22 cellular contexts compared by ENCODE assay signal in the genomic region with DNA sequence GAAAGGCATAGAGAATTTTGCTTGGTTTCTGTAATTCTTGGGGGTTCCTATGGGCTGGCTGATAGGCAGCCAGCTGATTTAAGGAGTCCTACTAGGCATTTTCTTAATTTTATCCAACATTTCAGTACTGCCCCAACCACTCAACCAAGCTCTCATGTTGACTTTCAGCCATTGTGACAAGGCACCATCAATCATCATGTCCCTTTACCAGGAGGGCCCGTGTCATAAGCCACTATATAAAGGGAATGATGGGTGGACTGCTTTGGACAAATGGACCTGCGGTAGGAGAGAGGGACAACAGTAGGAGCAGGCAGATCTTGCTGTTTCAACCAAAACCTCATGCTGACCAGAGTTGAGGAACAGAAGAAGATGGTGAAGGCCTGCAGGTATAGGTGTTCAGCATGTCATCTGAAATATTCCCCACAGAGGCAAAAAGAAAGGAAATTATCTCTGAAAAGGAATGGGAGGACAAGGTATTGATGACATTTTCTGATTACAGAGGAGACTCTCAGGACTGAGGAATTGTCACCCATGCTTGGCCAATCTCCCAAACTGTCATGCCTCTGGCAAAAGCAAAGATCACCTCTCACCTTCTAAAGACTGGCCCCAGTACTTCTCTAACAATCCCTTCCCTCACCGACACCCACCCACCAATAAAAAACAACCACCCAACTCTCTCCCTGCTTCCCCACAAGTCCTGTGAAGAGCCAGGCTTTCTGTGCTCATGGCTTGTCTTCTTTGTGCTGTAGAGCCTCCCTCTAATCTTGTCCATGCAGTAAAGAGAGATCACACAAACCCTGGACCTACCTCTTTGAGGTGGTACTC. TPM values are rescaled to one million over a fixed set of nuclear protein-coding genes. Genes with fewer than 3 reads are reported as not detected.
DNase-seq lines count a peak whose midpoint lies in the region; ATAC-seq and TF ChIP-seq lines count a peak whose summit lies in the region.
"Had no signal": no experiment of that assay in that cellular context is flagged by ENCODE, and none has a peak within 500 bp of the region (broad histone marks: within the 10 kb centered on the region; RNA-seq: fewer than 3 reads in every experiment).

No MANE protein-coding gene starts in this region.

- H3K36me3 Mint-ChIP-seq in CD14-positive monocyte = no peaks in the 10 kb centered on the region
- H3K36me3 Mint-ChIP-seq: CD4-positive, alpha-beta memory T cell had no signal

- no peak for TF ChIP-seq POLR2A in IMR-90 (IDR thresholded peaks at IDR 0.05; ENCODE audit: low read depth, low read length)
- TF ChIP-seq POLR2A in right lobe of liver (IDR thresholded peaks at IDR 0.05) = no peak

- H2BK5ac ChIP-seq in IMR-90 (ENCODE audit: low read depth, low read length, poor library complexity, severe bottlenecking) (no peak overlapping the region), trophoblast cell (ENCODE audit: low read depth, low read length, poor library complexity) (no peak overlapping the region)

- 0 out of 2 replicates have a peak overlapping the region, but pooled peaks have one; percentile 20 for H2BK20ac ChIP-seq in IMR-90 (ENCODE audit: low read depth, low read length)

- no peak overlapping the region for H3K14ac ChIP-seq in IMR-90 (replicated peaks; ENCODE audit: low read depth, low read length)
- H3K14ac ChIP-seq in trophoblast cell (ENCODE audit: low read length) = no peak overlapping the region

- H3K4me3 Mint-ChIP-seq in CD14-positive monocyte = no peak overlapping the region
- H3K4me3 Mint-ChIP-seq: CD4-positive, alpha-beta memory T cell; GM23338; H9 had no signal

- no peak overlapping the region for H3K56ac ChIP-seq in IMR-90 (ENCODE audit: extremely low read depth, insufficient read depth, low read length)

- DNase-seq in IMR-90 = no peak
- DNase-seq in left lobe of liver (ENCODE audit: low spot score) = peak; percentile 49
- no peak for DNase-seq in right lobe of liver
- DNase-seq in trophoblast cell = peak; percentile 7 to 61
- DNase-seq in ascending aorta (ENCODE audit: low spot score in 2 of 2) = no peak
- DNase-seq in amniotic stem cell (lab: John Stamatoyannopoulos, UW) = no peak
- DNase-seq in CD14-positive monocyte (ENCODE audit: low spot score) = no peak
- no peak for DNase-seq in PC-3
- DNase-seq: 8988T; ACHN; AML-193; BE2C; CD4-positive, alpha-beta memory T cell; COR-L47; DMS153; DND-41; H9 had no signal

- H3F3A ChIP-seq in PC-3 (ENCODE audit: low read length, unreplicated experiment) = no peaks in the 10 kb centered on the region

- H4K12ac ChIP-seq in trophoblast cell (ENCODE audit: low read depth, low read length) = no peak overlapping the region

- H3K4me1 Mint-ChIP-seq in CD14-positive monocyte = peaks cover 2% of the 10 kb centered on the region
- H3K4me1 Mint-ChIP-seq: GM23338, H9 had no signal

- CTCF ChIA-PET in IMR-90 (lab: Yijun Ruan, JAX) = interaction anchor here (0.6 kb wide), 1 partner anchor 96 kb away, joined by 5 read pairs; no protein-coding TSS in a partner anchor
- CTCF ChIA-PET in PC-3 (lab: Charles Lee) = no interaction called here

- H4K8ac ChIP-seq in IMR-90 (ENCODE audit: low read depth in 2 of 2, low read length in 2 of 2) (no peak overlapping the region), trophoblast cell (ENCODE audit: low read depth, low read length) (no peak overlapping the region)

- no peak overlapping the region for H2BK120ac ChIP-seq in IMR-90 (ENCODE audit: low read depth, low read length)
- H2BK120ac ChIP-seq in trophoblast cell (ENCODE audit: insufficient read depth, low read length, poor library complexity) = no peak overlapping the region

- H3K4me2 ChIP-seq in IMR-90 (ENCODE audit: low read depth, low read length) (no peak overlapping the region), trophoblast cell (ENCODE audit: low read length) (no peak overlapping the region), PC-3 (ENCODE audit: low read length) (no peak overlapping the region)
- H3K4me2 ChIP-seq: A549; BLaER1 treated with 17β-estradiol and CSF1 and Interleukin-3, amounts not matched to agents 10 nM and 100 nM; GM23338 had no signal

- ATAC-seq in IMR-90 (ENCODE audit: low read depth) = no peak
- ATAC-seq in left lobe of liver = peak; percentile 55
- ATAC-seq in right lobe of liver = peak; percentile 43 to 58 (median 54)
- ATAC-seq in PC-3 = no peak
- ATAC-seq: A549, GM23338, HCT116 had no signal

- no TSS peak for BruUV-seq in IMR-90 (replicated peaks; lab: Mats Ljungman, UMichigan)
- BruUV-seq in PC-3 (replicated peaks; lab: Mats Ljungman, UMichigan) = no TSS peak

- H2AFZ ChIP-seq in IMR-90 (replicated peaks; ENCODE audit: low read length, poor library complexity) (no peak overlapping the region), trophoblast cell (ENCODE audit: insufficient read depth, low read length, poor library complexity) (no peak overlapping the region), PC-3 (ENCODE audit: low read length) (no peak overlapping the region)
- H2AFZ ChIP-seq: GM23338 had no signal

- H4K20me1 ChIP-seq in IMR-90 (ENCODE audit: insufficient read depth, low read length) (no peaks in the 10 kb centered on the region), PC-3 (ENCODE audit: low read length) (no peaks in the 10 kb centered on the region)
- H4K20me1 ChIP-seq: BLaER1 treated with 17β-estradiol and CSF1 and Interleukin-3, amounts not matched to agents 10 nM and 100 nM had no signal

- H3K4me1 ChIP-seq in IMR-90 (ENCODE audit: control insufficient read depth, insufficient read depth, low read length) = no peaks in the 10 kb centered on the region
- H3K4me1 ChIP-seq in right lobe of liver = peaks cover 0 to 25% (median 12%) of the 10 kb centered on the region in 4 donors
- H3K4me1 ChIP-seq in trophoblast cell (ENCODE audit: control insufficient read depth in 1 of 2, insufficient read depth in 2 of 2, low read length in 2 of 2) = no peaks in the 10 kb centered on the region
- no peaks in the 10 kb centered on the region for H3K4me1 ChIP-seq in ascending aorta
- H3K4me1 ChIP-seq in PC-3 (ENCODE audit: insufficient read depth, low read length) = no peaks in the 10 kb centered on the region
- H3K4me1 ChIP-seq: A549, BE2C had no signal

- H3K4me3 ChIP-seq in IMR-90 (ENCODE audit: insufficient read depth, low read depth, low read length) (no peak overlapping the region), right lobe of liver (no peak overlapping the region), trophoblast cell (ENCODE audit: low read depth, low read length) (no peak overlapping the region), ascending aorta (no peak overlapping the region), PC-3 (ENCODE audit: low read length) (no peak overlapping the region)
- H3K4me3 ChIP-seq: A549; BLaER1 treated with 17β-estradiol and CSF1 and Interleukin-3, amounts not matched to agents 10 nM and 100 nM; GM23338 had no signal

- H2AK5ac ChIP-seq in IMR-90 (ENCODE audit: low read depth, low read length) = no peak overlapping the region; the same call in 1 of the 2 replicates
- H2AK5ac ChIP-seq in trophoblast cell (ENCODE audit: low read length) = no peak overlapping the region

- in situ Hi-C loops in IMR-90 (cut with MboI; ENCODE audit: low sequenced_read_pairs) = no loop called here

- peaks cover 0 to 1% (median 0%) of the 10 kb centered on the region in 3 donors for H3K27me3 Mint-ChIP-seq in CD14-positive monocyte (ENCODE audit: low read depth in 3 of 3)

- H3K79me1 ChIP-seq in IMR-90 (ENCODE audit: low read depth in 1 of 2, low read length in 2 of 2) (no peaks in the 10 kb centered on the region), trophoblast cell (ENCODE audit: low read length) (no peaks in the 10 kb centered on the region)

- dilution Hi-C loops in IMR-90 (cut with HindIII; ENCODE audit: low sequenced_read_pairs, unreplicated experiment) = no loop called here

- H3K4ac ChIP-seq in IMR-90 (ENCODE audit: low read depth, low read length) (no peak overlapping the region), trophoblast cell (ENCODE audit: low read depth, low read length) (no peak overlapping the region)

- H3K79me2 ChIP-seq in trophoblast cell (ENCODE audit: control insufficient read depth, insufficient read depth, low read length, poor library complexity) (no peaks in the 10 kb centered on the region), PC-3 (ENCODE audit: low read length) (no peaks in the 10 kb centered on the region)

- H4K91ac ChIP-seq in IMR-90 (ENCODE audit: insufficient read depth, low read depth, low read length) = no peak overlapping the region
- H4K91ac ChIP-seq in trophoblast cell (ENCODE audit: low read depth, low read length) = no peak overlapping the region

- TF ChIP-seq CTCF in IMR-90 (conservative IDR thresholded peaks at IDR 0.05; ENCODE audit: low read depth, low read length) = no peak
- no peak for TF ChIP-seq CTCF in right lobe of liver (IDR thresholded peaks at IDR 0.05)
- no peak for TF ChIP-seq CTCF in ascending aorta (IDR thresholded peaks at IDR 0.05)
- TF ChIP-seq CTCF in CD14-positive monocyte (IDR thresholded peaks at IDR 0.05) = no peak
- no peak for TF ChIP-seq CTCF in PC-3 (conservative IDR thresholded peaks at IDR 0.05; ENCODE audit: low read depth, low read length)

- H2AK9ac ChIP-seq in IMR-90 (replicated peaks; ENCODE audit: low read depth, low read length, poor library complexity) = no peak overlapping the region

- peaks cover 0 to 4% (median 0%) of the 10 kb centered on the region in 7 donors for H3K9me3 Mint-ChIP-seq in CD14-positive monocyte
- H3K9me3 Mint-ChIP-seq: CD4-positive, alpha-beta memory T cell had no signal

- H3K9me1 ChIP-seq in IMR-90 (ENCODE audit: insufficient read depth, low read length) = no peaks in the 10 kb centered on the region

- peak overlapping the region in 1 of 7 donors; percentile 43 for H3K27ac Mint-ChIP-seq in CD14-positive monocyte
- H3K27ac Mint-ChIP-seq: CD4-positive, alpha-beta memory T cell; GM23338; H9 had no signal

- 80 to 100% methylated on average over 1 to 2 of the region's 3 CpGs for WGBS in IMR-90 (ENCODE audit: extremely low coverage in 2 of 2, insufficient read length in 1 of 2), 2 experiments
- WGBS in right lobe of liver (ENCODE audit: insufficient coverage, low coverage, low lambda C conversion rate, missing lambda C conversion rate) = 71% methylated on average over 3 of the region's 3 CpGs
- WGBS in trophoblast cell (ENCODE audit: extremely low coverage, insufficient coverage, insufficient read length) = 100% methylated on average over 1 of the region's 3 CpGs

- H3K9ac ChIP-seq in IMR-90 (ENCODE audit: low read depth, low read length) (no peak overlapping the region), trophoblast cell (ENCODE audit: low read length) (no peak overlapping the region), PC-3 (ENCODE audit: low read length) (no peak overlapping the region)
- H3K9ac ChIP-seq: BLaER1 treated with 17β-estradiol and CSF1 and Interleukin-3, amounts not matched to agents 10 nM and 100 nM had no signal

- H3K9me3 ChIP-seq in IMR-90 (ENCODE audit: control insufficient read depth, insufficient read depth, low read length) (no peaks in the 10 kb centered on the region; the same call in 1 of the 2 replicates), right lobe of liver (no peaks in the 10 kb centered on the region), trophoblast cell (ENCODE audit: insufficient read depth, low read depth, low read length) (no peaks in the 10 kb centered on the region), ascending aorta (no peaks in the 10 kb centered on the region), PC-3 (ENCODE audit: low read length) (no peaks in the 10 kb centered on the region)
- H3K9me3 ChIP-seq: A549, BE2C had no signal

- no peaks in the 10 kb centered on the region for H3K9me2 ChIP-seq in PC-3 (replicated peaks; ENCODE audit: low read length)

- no peak overlapping the region for H2BK15ac ChIP-seq in IMR-90 (ENCODE audit: low read depth, low read length)

- H2BK12ac ChIP-seq in trophoblast cell (ENCODE audit: low read length) = no peak overlapping the region

- H3K23ac ChIP-seq in IMR-90 (ENCODE audit: low read depth, low read length) (no peak overlapping the region), trophoblast cell (ENCODE audit: low read length) (no peak overlapping the region)

- no peak overlapping the region; the same call in 1 of the 2 replicates for H3K18ac ChIP-seq in IMR-90 (ENCODE audit: low read depth, low read length)
- no peak overlapping the region for H3K18ac ChIP-seq in trophoblast cell (ENCODE audit: low read length)

- H3K27me3 ChIP-seq in IMR-90 (ENCODE audit: control insufficient read depth, insufficient read depth, low read length) (no peaks in the 10 kb centered on the region), right lobe of liver (no peaks in the 10 kb centered on the region), trophoblast cell (ENCODE audit: insufficient read depth, low read length) (no peaks in the 10 kb centered on the region), ascending aorta (no peaks in the 10 kb centered on the region), PC-3 (ENCODE audit: low read length) (no peaks in the 10 kb centered on the region)
- H3K27me3 ChIP-seq: BE2C; BLaER1 treated with 17β-estradiol and CSF1 and Interleukin-3, amounts not matched to agents 10 nM and 100 nM had no signal

- intact Hi-C loops in IMR-90 (cut with micrococcal nuclease) = no loop called here
- intact Hi-C loops in right lobe of liver (cut with DNase I) = no loop called here
- intact Hi-C loops in ascending aorta (cut with DNase I) = no loop called here
- intact Hi-C loops in CD14-positive monocyte (cut with micrococcal nuclease) = no loop called here
- intact Hi-C loops in PC-3 (cut with micrococcal nuclease) = no loop called here

- no peak overlapping the region for H4K5ac ChIP-seq in IMR-90 (ENCODE audit: low read depth, low read length)

- TF ChIP-seq RAD21 in IMR-90 (IDR thresholded peaks at IDR 0.05; ENCODE audit: low read length) = no peak

- H3K36me3 ChIP-seq in IMR-90 (ENCODE audit: control insufficient read depth, insufficient read depth, low read length) = no peaks in the 10 kb centered on the region
- H3K36me3 ChIP-seq in right lobe of liver = no peaks in the 10 kb centered on the region
- H3K36me3 ChIP-seq in trophoblast cell (ENCODE audit: control insufficient read depth in 1 of 2, insufficient read depth in 2 of 2, low read length in 2 of 2) = no peaks in the 10 kb centered on the region
- H3K36me3 ChIP-seq in ascending aorta = no peaks in the 10 kb centered on the region
- H3K36me3 ChIP-seq in PC-3 (ENCODE audit: low read depth, low read length) = no peaks in the 10 kb centered on the region
- H3K36me3 ChIP-seq: BE2C; BLaER1 treated with 17β-estradiol and CSF1 and Interleukin-3, amounts not matched to agents 10 nM and 100 nM had no signal

- POLR2A ChIA-PET in IMR-90 (lab: Charles Lee; ENCODE audit: unreplicated experiment) (no interaction called here), PC-3 (lab: Charles Lee; ENCODE audit: unreplicated experiment) (no interaction called here)

- H3K27ac ChIP-seq in IMR-90 (ENCODE audit: insufficient read depth, low read length) (no peak overlapping the region), right lobe of liver (peak overlapping the region; percentile 47 to 77 (median 74)), trophoblast cell (ENCODE audit: low read depth, low read length) (no peak overlapping the region), ascending aorta (no peak overlapping the region), PC-3 (ENCODE audit: low read length) (no peak overlapping the region)
- H3K27ac ChIP-seq: A549; BLaER1 treated with 17β-estradiol and CSF1 and Interleukin-3, amounts not matched to agents 10 nM and 100 nM had no signal

RNA-seq across cellular contexts. Expression of a gene that starts 10.9 kb away (rescaled TPM):
- total RNA-seq in IMR-90 (2012; rRNA removed) = not detected in 2 replicates
- not detected in 2 replicates for polyA plus RNA-seq in IMR-90 (2012; rRNA removed)
- polyA plus RNA-seq in IMR-90 (2012; cell fraction: cytosol; rRNA removed) = not detected in 2 replicates
- not detected in 2 replicates for polyA plus RNA-seq in IMR-90 (2012; cell fraction: nucleus; rRNA removed; ENCODE audit: low replicate concordance)
- total RNA-seq in left lobe of liver = not detected
- total RNA-seq in right lobe of liver = not detected
- polyA plus RNA-seq in trophoblast cell (2013) = not detected in 2 replicates
- not detected for total RNA-seq in ascending aorta
- polyA plus RNA-seq in CD14-positive monocyte = not detected
- total RNA-seq in PC-3 (2014; rRNA removed) = not detected in 2 replicates
- total RNA-seq: CD4-positive, alpha-beta memory T cell; GM23338; H4; H9 had no signal
- polyA plus RNA-seq: A549; CD4-positive, alpha-beta memory T cell; GM23338 had no signal

Comparison
In these comparisons a context has a peak if more than half of its experiments do, and no peak if none do; other contexts are left out.
1. ATAC-seq: peak in left lobe of liver (single experiment) and right lobe of liver (4 of 4); none in IMR-90 (single experiment) and PC-3 (single experiment).
2. DNase-seq: peak in left lobe of liver (single experiment) and trophoblast cell (2 of 2); none in IMR-90 (single experiment), right lobe of liver (0 of 3), ascending aorta (0 of 2), amniotic stem cell (single experiment), CD14-positive monocyte (single experiment) and PC-3 (single experiment).
3. H3K27ac ChIP-seq: peak in right lobe of liver (3 of 3); none in IMR-90 (single experiment), trophoblast cell (single experiment), ascending aorta (0 of 2) and PC-3 (single experiment).